Comparison of ENCODE assay signal across 8 cellular contexts in the genomic region with DNA sequence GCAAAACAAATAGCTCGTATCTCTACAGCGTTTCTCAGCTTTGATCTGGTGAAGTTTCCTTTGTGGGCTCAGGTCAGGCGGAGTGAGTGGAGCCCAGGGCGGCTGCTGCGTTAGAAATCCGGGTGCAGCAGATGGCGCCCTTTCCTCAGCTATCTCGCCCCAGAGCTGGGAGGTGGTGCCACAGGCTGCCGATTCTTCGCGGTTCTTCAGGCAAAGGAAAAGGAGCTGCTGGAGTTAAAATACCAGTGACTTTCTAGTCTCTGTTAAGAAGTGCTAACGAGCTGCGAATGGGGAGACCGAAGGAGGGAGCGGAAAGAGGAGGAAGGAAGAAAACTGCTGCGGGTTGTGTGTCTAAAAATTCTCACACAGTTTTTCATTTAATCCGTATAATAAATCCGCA.
DNase-seq lines count a peak whose midpoint lies in the region; ATAC-seq and TF ChIP-seq lines count a peak whose summit lies in the region.

No MANE protein-coding gene starts in this region.

- H3K4me3 ChIP-seq in GM12875 (ENCODE audit: low read depth, low read length), result no peak overlapping the region
- no peak overlapping the region for H3K4me3 ChIP-seq in effector memory CD4-positive, alpha-beta T cell (ENCODE audit: insufficient read depth, low read depth, low read length, poor library complexity, severe bottlenecking)
- no peak overlapping the region for H3K4me3 ChIP-seq in mucosa of descending colon

- no peaks in the 10 kb centered on the region for H3K36me3 Mint-ChIP-seq in activated CD4-positive, alpha-beta memory T cell treated with anti-CD3 and anti-CD28 coated beads for 36 hours

- H3K4me1 Mint-ChIP-seq in activated CD4-positive, alpha-beta memory T cell treated with anti-CD3 and anti-CD28 coated beads for 36 hours (ENCODE audit: low read depth), result peaks cover 3% of the 10 kb centered on the region

- peak; percentile 98 for ATAC-seq in HG02588 (IDR thresholded peaks at IDR 0.05; ENCODE audit: unreplicated experiment)
- peak; percentile 90 for ATAC-seq in mucosa of descending colon

- CTCF ChIA-PET in activated CD4-positive, alpha-beta memory T cell treated with anti-CD3 and anti-CD28 coated beads for 36 hours (lab: Charles Lee), result interaction anchor here (0.6 to 3.5 kb wide), 22 partner anchors 9 to 603 kb away, joined by 3 to 20 read pairs (median 5); a partner anchor contains a TSS

- H3K4me1 ChIP-seq in effector memory CD4-positive, alpha-beta T cell (ENCODE audit: control insufficient read depth, insufficient read depth, low read length, poor library complexity, severe bottlenecking), result no peaks in the 10 kb centered on the region
- H3K4me1 ChIP-seq in mucosa of descending colon (ENCODE audit: low read depth), result no peaks in the 10 kb centered on the region

- DNase-seq in NCI-H1048 (lab: John Stamatoyannopoulos, UW) (peak; percentile 28), mucosa of descending colon (peak; percentile 56 to 81 (median 76)), NCI-H526 treated with DMSO at 0.1 percent for 48 hours (lab: John Stamatoyannopoulos, UW) (no peak)
- peak; percentile 81 for DNase-seq in activated CD4-positive, alpha-beta memory T cell treated with anti-CD3 and anti-CD28 coated beads for 36 hours
- peak; percentile 17 to 38 (median 32) for DNase-seq in effector memory CD4-positive, alpha-beta T cell
- DNase-seq in stimulated activated CD8-positive, alpha-beta memory T cell treated with anti-CD3 and anti-CD28 coated beads, Interleukin-4, amount 100 ng/mL, for 48 hours, result peak; percentile 81

- H3K27ac Mint-ChIP-seq in activated CD4-positive, alpha-beta memory T cell treated with anti-CD3 and anti-CD28 coated beads for 36 hours, result no peak overlapping the region

- peak overlapping the region; percentile 14 for H3K4me3 Mint-ChIP-seq in activated CD4-positive, alpha-beta memory T cell treated with anti-CD3 and anti-CD28 coated beads for 36 hours

- POLR2A ChIA-PET in activated CD4-positive, alpha-beta memory T cell treated with anti-CD3 and anti-CD28 coated beads for 36 hours (lab: Charles Lee), result no interaction called here

- no peaks in the 10 kb centered on the region for H3K9me3 ChIP-seq in effector memory CD4-positive, alpha-beta T cell (ENCODE audit: control insufficient read depth, low read length)
- no peaks in the 10 kb centered on the region for H3K9me3 ChIP-seq in mucosa of descending colon

- TF ChIP-seq CTCF in GM12875 (IDR thresholded peaks at IDR 0.05; ENCODE audit: borderline replicate concordance, insufficient read depth, low read depth, low read length), result peak; percentile 70
- TF ChIP-seq CTCF in mucosa of descending colon (IDR thresholded peaks at IDR 0.05), result peak; percentile 32

- intact Hi-C loops in activated CD4-positive, alpha-beta memory T cell treated with anti-CD3 and anti-CD28 coated beads for 36 hours (cut with micrococcal nuclease), result loop anchor here (2.0 kb wide), 1 partner anchor 43 kb away; no protein-coding TSS in a partner anchor
- intact Hi-C loops in mucosa of descending colon (cut with DNase I, micrococcal nuclease), result no loop called here

- H3K27me3 Mint-ChIP-seq in activated CD4-positive, alpha-beta memory T cell treated with anti-CD3 and anti-CD28 coated beads for 36 hours, result peaks cover 11% of the 10 kb centered on the region

- no peaks in the 10 kb centered on the region for H3K9me3 Mint-ChIP-seq in activated CD4-positive, alpha-beta memory T cell treated with anti-CD3 and anti-CD28 coated beads for 36 hours

- H3K36me3 ChIP-seq in effector memory CD4-positive, alpha-beta T cell (ENCODE audit: control insufficient read depth, insufficient read depth, low read length), result no peaks in the 10 kb centered on the region
- no peaks in the 10 kb centered on the region for H3K36me3 ChIP-seq in mucosa of descending colon (ENCODE audit: low read depth)

- no peak overlapping the region for H3K27ac ChIP-seq in effector memory CD4-positive, alpha-beta T cell (ENCODE audit: insufficient read depth, low read length, poor library complexity, severe bottlenecking)

- no peaks in the 10 kb centered on the region for H3K27me3 ChIP-seq in effector memory CD4-positive, alpha-beta T cell (replicated peaks; ENCODE audit: control insufficient read depth, insufficient read depth, low read length, poor library complexity, severe bottlenecking)
